Comparison of ENCODE assay signal across 1 cellular context in genomic region chr15:71131601-71132357, GRCh38.
TF ChIP-seq lines count a peak whose summit lies in the region.

No MANE protein-coding gene starts in this region.

TF ChIP-seq in IMR-90, 13 proteins besides CTCF, POLR2A, EP300 and RAD21:
- TF ChIP-seq MXI1 (IDR thresholded peaks at IDR 0.05; ENCODE audit: borderline replicate concordance, low read depth, low read length) (no peak), CHD1 (IDR thresholded peaks at IDR 0.05; ENCODE audit: low read depth, low read length) (no peak), SMC3 (IDR thresholded peaks at IDR 0.05; ENCODE audit: low read depth, low read length) (no peak), RFX5 (IDR thresholded peaks at IDR 0.05; ENCODE audit: low read depth, low read length) (no peak)
TF ChIP-seq in IMR-90: peak in this region for 0.
